In genomic region chr9:135492886-135493669, GRCh38 we compare ENCODE assay signal across 36 cellular contexts. TPM values are rescaled to one million over a fixed set of nuclear protein-coding genes. Genes with fewer than 3 reads are reported as not detected.
"Had no signal": no experiment of that assay in that cellular context is flagged by ENCODE, and none has a peak within 500 bp of the region (broad histone marks: within the 10 kb centered on the region; RNA-seq: fewer than 3 reads in every experiment).

No MANE protein-coding gene starts in this region.

- H3K27ac Mint-ChIP-seq: activated CD4-positive, alpha-beta memory T cell treated with anti-CD3 and anti-CD28 coated beads for 36 hours; activated CD4-positive, alpha-beta T cell treated with anti-CD3 and anti-CD28 coated beads, Interleukin-2, amount 10 ng/mL, durations not matched to agents 24 days and 14 days; activated naive CD8-positive, alpha-beta T cell; activated T-helper 17 cell treated with anti-CD3 and anti-CD28 coated beads, Interleukin-2, amount 50 U/mL, for 72 hours; effector memory CD8-positive, alpha-beta T cell; naive thymus-derived CD8-positive, alpha-beta T cell; stimulated activated memory B cell treated with anti-CD40 and anti-IgM and Interleukin-4, amounts not matched to agents 10 μg/mL and 1 μg/mL and 100 μg/mL, for 72 hours; stimulated activated naive CD8-positive, alpha-beta T cell treated with anti-CD3 and anti-CD28 coated beads, Interleukin-15, amount 100 ng/mL, for 72 hours; T-helper 17 cell; type B pancreatic cell had no signal

- H2AFZ ChIP-seq: parathyroid adenoma had no signal

- H3K36me3 ChIP-seq: uterus had no signal

- H3K36me3 Mint-ChIP-seq: activated CD4-positive, alpha-beta memory T cell treated with anti-CD3 and anti-CD28 coated beads for 36 hours; activated naive CD8-positive, alpha-beta T cell; naive thymus-derived CD8-positive, alpha-beta T cell; stimulated activated memory B cell treated with anti-CD40 and anti-IgM and Interleukin-4, amounts not matched to agents 10 μg/mL and 1 μg/mL and 100 μg/mL, for 72 hours; type B pancreatic cell had no signal

- H3K9ac ChIP-seq: parathyroid adenoma had no signal

- H3K4me3 ChIP-seq: body of pancreas, gastroesophageal sphincter, uterus had no signal

- ATAC-seq: activated T-cell treated with anti-CD3 and anti-CD28 coated beads, Interleukin-2, amount 50 U/mL, for 4 hours; activated T-helper 17 cell treated with anti-CD3 and anti-CD28 coated beads, Interleukin-2, amount 50 U/mL, for 72 hours; body of pancreas; effector memory CD8-positive, alpha-beta T cell; gastroesophageal sphincter; naive thymus-derived CD8-positive, alpha-beta T cell; right cardiac atrium; stimulated activated memory B cell treated with anti-CD40 and anti-IgM and Interleukin-4, amounts not matched to agents 10 μg/mL and 1 μg/mL and 100 μg/mL, for 72 hours; stimulated activated naive CD8-positive, alpha-beta T cell treated with anti-CD3 and anti-CD28 coated beads, Interleukin-15, amount 100 ng/mL, for 72 hours; T-helper 17 cell had no signal

- H3K9me3 ChIP-seq: body of pancreas, gastroesophageal sphincter, uterus had no signal

- H3K27ac ChIP-seq: body of pancreas, gastroesophageal sphincter, parathyroid adenoma, uterus had no signal

- H3K27me3 Mint-ChIP-seq: type B pancreatic cell had no signal

- H3K4me1 Mint-ChIP-seq: activated CD4-positive, alpha-beta T cell treated with anti-CD3 and anti-CD28 coated beads, Interleukin-2, amount 10 ng/mL, durations not matched to agents 24 days and 14 days; activated T-helper 17 cell treated with anti-CD3 and anti-CD28 coated beads, Interleukin-2, amount 50 U/mL, for 72 hours; naive thymus-derived CD8-positive, alpha-beta T cell; neural crest cell; stimulated activated memory B cell treated with anti-CD40 and anti-IgM and Interleukin-4, amounts not matched to agents 10 μg/mL and 1 μg/mL and 100 μg/mL, for 72 hours; stimulated activated naive CD8-positive, alpha-beta T cell treated with anti-CD3 and anti-CD28 coated beads, Interleukin-15, amount 100 ng/mL, for 72 hours; T-helper 17 cell had no signal

- DNase-seq: activated CD4-positive, alpha-beta memory T cell treated with anti-CD3 and anti-CD28 coated beads for 36 hours; activated CD4-positive, alpha-beta T cell treated with anti-CD3 and anti-CD28 coated beads, Interleukin-2, amount 10 ng/mL, durations not matched to agents 24 days and 14 days; activated CD4-positive, CD25-positive, alpha-beta regulatory T cell treated with anti-CD3 and anti-CD28 coated beads, Interleukin-2, amount 50 U/mL, for 72 hours; activated CD8-positive, alpha-beta memory T cell treated with anti-CD3 and anti-CD28 coated beads, Interleukin-2, amount 50 U/mL, for 48 hours; activated T-cell treated with anti-CD3 and anti-CD28 coated beads, Interleukin-2, amount 50 U/mL, for 4 hours; anterior cingulate cortex; body of pancreas; cerebellar nuclear complex; cortex of kidney; effector memory CD8-positive, alpha-beta T cell; erythroblast; head of caudate nucleus; hippocampal formation; mesenchymal stem cell; naive thymus-derived CD8-positive, alpha-beta T cell; nucleus accumbens; stimulated activated CD4-positive, alpha-beta T cell treated with anti-CD3 and anti-CD28 coated beads, Interleukin-12 subunit alpha, Interleukin-12 subunit beta, amount 100 ng/mL, for 4 hours; stimulated activated CD4-positive, alpha-beta T cell treated with anti-CD3 and anti-CD28 coated beads, Interleukin-4, amount 100 ng/mL, for 24 hours; stimulated activated naive CD8-positive, alpha-beta T cell treated with anti-CD3 and anti-CD28 coated beads, Interleukin-15, amount 100 ng/mL, for 72 hours; substantia nigra; T-helper 17 cell; T1000; uterus had no signal

- H3K9me3 Mint-ChIP-seq: activated CD4-positive, alpha-beta memory T cell treated with anti-CD3 and anti-CD28 coated beads for 36 hours; activated CD4-positive, alpha-beta T cell treated with anti-CD3 and anti-CD28 coated beads, Interleukin-2, amount 10 ng/mL, durations not matched to agents 24 days and 14 days; activated T-cell treated with anti-CD3 and anti-CD28 coated beads, Interleukin-2, amount 50 U/mL, for 4 hours; activated T-helper 17 cell treated with anti-CD3 and anti-CD28 coated beads, Interleukin-2, amount 50 U/mL, for 72 hours; effector memory CD8-positive, alpha-beta T cell; naive thymus-derived CD8-positive, alpha-beta T cell; neural crest cell; stimulated activated memory B cell treated with anti-CD40 and anti-IgM and Interleukin-4, amounts not matched to agents 10 μg/mL and 1 μg/mL and 100 μg/mL, for 72 hours; stimulated activated naive CD8-positive, alpha-beta T cell treated with anti-CD3 and anti-CD28 coated beads, Interleukin-15, amount 100 ng/mL, for 72 hours; type B pancreatic cell had no signal

- H3K4me1 ChIP-seq: body of pancreas, gastroesophageal sphincter, parathyroid adenoma, uterus had no signal

- H3K79me2 ChIP-seq: parathyroid adenoma had no signal

- H3K27me3 ChIP-seq: body of pancreas, gastroesophageal sphincter, uterus had no signal

- H3K4me3 Mint-ChIP-seq: activated CD4-positive, alpha-beta memory T cell treated with anti-CD3 and anti-CD28 coated beads for 36 hours; activated CD4-positive, alpha-beta T cell treated with anti-CD3 and anti-CD28 coated beads, Interleukin-2, amount 10 ng/mL, durations not matched to agents 24 days and 14 days; activated naive CD8-positive, alpha-beta T cell; activated T-cell treated with anti-CD3 and anti-CD28 coated beads, Interleukin-2, amount 50 U/mL, for 4 hours; activated T-helper 17 cell treated with anti-CD3 and anti-CD28 coated beads, Interleukin-2, amount 50 U/mL, for 72 hours; effector memory CD8-positive, alpha-beta T cell; neural crest cell; stimulated activated memory B cell treated with anti-CD40 and anti-IgM and Interleukin-4, amounts not matched to agents 10 μg/mL and 1 μg/mL and 100 μg/mL, for 72 hours; stimulated activated naive CD8-positive, alpha-beta T cell treated with anti-CD3 and anti-CD28 coated beads, Interleukin-15, amount 100 ng/mL, for 72 hours; T-helper 17 cell; type B pancreatic cell had no signal

RNA-seq across cellular contexts. Expression of gene PPP1R26, which starts 13.5 kb away (rescaled TPM):
- polyA plus RNA-seq: naive thymus-derived CD8-positive, alpha-beta T cell had no signal

RNA-seq across cellular contexts. Expression of gene LCN1, which starts 28.2 kb away (rescaled TPM):
- total RNA-seq: activated CD4-positive, alpha-beta memory T cell treated with anti-CD3 and anti-CD28 coated beads for 36 hours; activated CD4-positive, alpha-beta T cell treated with anti-CD3 and anti-CD28 coated beads, Interleukin-2, amount 10 ng/mL, durations not matched to agents 24 days and 14 days; activated T-cell treated with anti-CD3 and anti-CD28 coated beads, Interleukin-2, amount 50 U/mL, for 4 hours; activated T-helper 17 cell treated with anti-CD3 and anti-CD28 coated beads, Interleukin-2, amount 50 U/mL, for 72 hours; body of pancreas; fibroblast of villous mesenchyme; gastroesophageal sphincter; lower leg skin; naive thymus-derived CD8-positive, alpha-beta T cell; neural crest cell; skeletal muscle tissue; T-helper 17 cell had no signal
- polyA plus RNA-seq: adipose tissue; keratinocyte; naive thymus-derived CD8-positive, alpha-beta T cell; right cardiac atrium had no signal

RNA-seq across cellular contexts. Expression of gene OBP2A, which starts 52.8 kb away (rescaled TPM):
- total RNA-seq: activated CD4-positive, alpha-beta memory T cell treated with anti-CD3 and anti-CD28 coated beads for 36 hours; activated CD4-positive, alpha-beta T cell treated with anti-CD3 and anti-CD28 coated beads, Interleukin-2, amount 10 ng/mL, durations not matched to agents 24 days and 14 days; activated T-cell treated with anti-CD3 and anti-CD28 coated beads, Interleukin-2, amount 50 U/mL, for 4 hours; activated T-helper 17 cell treated with anti-CD3 and anti-CD28 coated beads, Interleukin-2, amount 50 U/mL, for 72 hours; body of pancreas; fibroblast of villous mesenchyme; gastroesophageal sphincter; naive thymus-derived CD8-positive, alpha-beta T cell; neural crest cell; right cardiac atrium; skeletal muscle tissue; T-helper 17 cell; uterus had no signal
- polyA plus RNA-seq: adipose tissue; keratinocyte; naive thymus-derived CD8-positive, alpha-beta T cell; right cardiac atrium had no signal
